Comparison of ENCODE assay signal across 2 cellular contexts in genomic region chr10:15168296-15168780, GRCh38.
A peak's percentile ranks its signal among the peaks of the same experiment; 100 is the strongest.
TF ChIP-seq lines count a peak whose summit lies in the region.

Gene NMT2 (minus strand): TSS chr10:15168693. CDS start chr10:15168612, 81 bp downstream.

TF ChIP-seq in HEK293, 187 proteins besides CTCF, POLR2A, EP300 and RAD21 (continued from another document and continues in another):
- no peak for TF ChIP-seq ZNF112 (tag by site-specific recombination; IDR thresholded peaks at IDR 0.05)
- TF ChIP-seq ZNF830 (tag by site-specific recombination; IDR thresholded peaks at IDR 0.05; ENCODE audit: low read depth), result no peak
- no peak for TF ChIP-seq ATF2 (tag by site-specific recombination; IDR thresholded peaks at IDR 0.05; ENCODE audit: low read depth)
- TF ChIP-seq ZNF645 (tag by site-specific recombination; IDR thresholded peaks at IDR 0.05), result no peak
- peak; percentile 19; the same call in 1 of the 2 replicates for TF ChIP-seq ZNF324 (tag by site-specific recombination; IDR thresholded peaks at IDR 0.05)
- TF ChIP-seq ZNF654 (tag by site-specific recombination; IDR thresholded peaks at IDR 0.05; ENCODE audit: low read depth), result no peak
- TF ChIP-seq ZNF148 (tag by site-specific recombination; IDR thresholded peaks at IDR 0.05; ENCODE audit: borderline replicate concordance), result no peak
- no peak for TF ChIP-seq FEZF1 (tag by site-specific recombination; IDR thresholded peaks at IDR 0.05)
- no peak for TF ChIP-seq ZNF449 (tag by site-specific recombination; IDR thresholded peaks at IDR 0.05)
- TF ChIP-seq GLIS2 (tag by site-specific recombination; IDR thresholded peaks at IDR 0.05), result peak; percentile 40
- no peak for TF ChIP-seq ZBTB17 (tag by site-specific recombination; IDR thresholded peaks at IDR 0.05)
- peak; percentile 61 for TF ChIP-seq PATZ1 (tag by site-specific recombination; IDR thresholded peaks at IDR 0.05)
- TF ChIP-seq ZNF302 (tag by site-specific recombination; IDR thresholded peaks at IDR 0.05; ENCODE audit: low read depth), result no peak
- TF ChIP-seq ZNF366 (tag by site-specific recombination; conservative IDR thresholded peaks at IDR 0.05), result no peak
- no peak for TF ChIP-seq ZBTB1 (tag by site-specific recombination; IDR thresholded peaks at IDR 0.05)
- TF ChIP-seq ZBTB8A (tag by site-specific recombination; IDR thresholded peaks at IDR 0.05), result no peak
- peak; percentile 65; the same call in 1 of the 2 replicates for TF ChIP-seq KLF10 (tag by site-specific recombination; IDR thresholded peaks at IDR 0.05)

TF ChIP-seq in SK-N-SH, 30 proteins besides CTCF, POLR2A, EP300 and RAD21 (continued from another document):
- TF ChIP-seq IRF3 (IDR thresholded peaks at IDR 0.05; ENCODE audit: low read depth, low read length) (no peak), USF1 (IDR thresholded peaks at IDR 0.05; ENCODE audit: borderline replicate concordance, low read depth) (no peak), TCF12 (IDR thresholded peaks at IDR 0.05) (no peak), USF2 (IDR thresholded peaks at IDR 0.05; ENCODE audit: borderline replicate concordance, low read depth, low read length) (no peak), NRF1 (IDR thresholded peaks at IDR 0.05; ENCODE audit: low read depth, low read length) (no peak), FOXJ3 (CRISPR knock-in tag; IDR thresholded peaks at IDR 0.05) (no peak), JUND (IDR thresholded peaks at IDR 0.05) (no peak), YY1 (IDR thresholded peaks at IDR 0.05; ENCODE audit: low read depth) (peak; percentile 86), RCOR1 (IDR thresholded peaks at IDR 0.05; ENCODE audit: low read length) (no peak), TEAD4 (IDR thresholded peaks at IDR 0.05; ENCODE audit: borderline replicate concordance, insufficient read depth) (no peak), MEF2A (IDR thresholded peaks at IDR 0.05; ENCODE audit: borderline replicate concordance, low read depth) (no peak), POLR2AphosphoS5 (IDR thresholded peaks at IDR 0.05; ENCODE audit: low read depth, low read length) (peak; percentile 82), REST (IDR thresholded peaks at IDR 0.05; ENCODE audit: low read depth, low read length) (peak; percentile 34; the same call in 1 of the 2 replicates), MAX (IDR thresholded peaks at IDR 0.05; ENCODE audit: low read depth) (peak; percentile 74; the same call in 1 of the 2 replicates), PBX3 (IDR thresholded peaks at IDR 0.05) (no peak), SIN3A (IDR thresholded peaks at IDR 0.05; ENCODE audit: borderline replicate concordance, low read depth, low read length) (peak; percentile 51; the same call in 1 of the 2 replicates), CHD2 (IDR thresholded peaks at IDR 0.05; ENCODE audit: low read length, partially characterized antibody) (no peak), NFIC (IDR thresholded peaks at IDR 0.05; ENCODE audit: borderline replicate concordance) (no peak), EZH2phosphoT487 (IDR thresholded peaks at IDR 0.05; ENCODE audit: borderline replicate concordance, low read depth) (no peak), FOXM1 (IDR thresholded peaks at IDR 0.05; ENCODE audit: low read depth) (no peak), ELF1 (IDR thresholded peaks at IDR 0.05) (no peak), ZBTB33 (IDR thresholded peaks at IDR 0.05; ENCODE audit: borderline replicate concordance, low read depth) (no peak)
